In the genomic region with DNA sequence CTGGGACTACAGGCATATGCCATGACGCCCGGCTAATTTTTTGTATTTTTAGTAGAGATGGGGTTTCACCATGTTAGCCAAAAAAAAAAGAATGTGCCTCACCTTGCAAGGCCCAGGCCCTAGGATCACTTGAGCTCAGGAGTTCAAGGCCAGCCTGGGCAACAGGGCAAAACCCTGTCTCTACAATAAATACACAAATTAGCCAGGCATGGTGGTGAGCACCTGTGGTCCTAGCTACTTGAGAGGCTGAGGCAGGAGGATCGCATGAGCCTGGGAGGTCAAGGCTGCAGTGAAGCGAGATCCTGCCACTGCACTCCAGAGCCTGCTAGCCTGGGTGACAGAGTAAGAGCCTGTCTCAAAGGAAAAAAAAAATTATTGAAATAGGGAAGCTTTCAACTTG, we compare ENCODE assay signal across 30 cellular contexts. TPM values are rescaled to one million over a fixed set of nuclear protein-coding genes. Genes with fewer than 3 reads are reported as not detected.
"Had no signal": no experiment of that assay in that cellular context is flagged by ENCODE, and none has a peak within 500 bp of the region (broad histone marks: within the 10 kb centered on the region; RNA-seq: fewer than 3 reads in every experiment).

No MANE protein-coding gene starts in this region.

- H3K4me1 ChIP-seq: parathyroid adenoma, thyroid gland had no signal

- H3K9me3 Mint-ChIP-seq: activated CD4-positive, alpha-beta memory T cell treated with anti-CD3 and anti-CD28 coated beads, Interleukin-2, amount 10 ng/mL, durations not matched to agents 7 days and 5 days; activated CD4-positive, alpha-beta T cell treated with anti-CD3 and anti-CD28 coated beads, Interleukin-2, amount 10 ng/mL, durations not matched to agents 24 days and 14 days; activated naive CD4-positive, alpha-beta T cell treated with anti-CD3 and anti-CD28 coated beads for 36 hours; activated T-cell treated with anti-CD3 and anti-CD28 coated beads, Interleukin-2, amount 50 U/mL, for 4 hours; naive B cell; stimulated activated naive B cell treated with anti-CD40 and anti-IgM and Interleukin-4, amounts not matched to agents 10 μg/mL and 1 μg/mL and 100 μg/mL, for 72 hours; T-helper 2 cell treated with Interferon-gamma antibody and Interleukin-4, amounts not matched to agents 5 μg/mL and 100 μg/mL, for 36 hours had no signal

- H3K27me3 Mint-ChIP-seq: activated CD4-positive, alpha-beta memory T cell treated with anti-CD3 and anti-CD28 coated beads, Interleukin-2, amount 10 ng/mL, durations not matched to agents 7 days and 5 days; activated CD4-positive, alpha-beta T cell treated with anti-CD3 and anti-CD28 coated beads, Interleukin-2, amount 10 ng/mL, durations not matched to agents 24 days and 14 days; naive B cell; stimulated activated naive B cell treated with anti-CD40 and anti-IgM and Interleukin-4, amounts not matched to agents 10 μg/mL and 1 μg/mL and 100 μg/mL, for 72 hours had no signal

- H3K4me3 ChIP-seq: body of pancreas, lung, sigmoid colon, thyroid gland had no signal

- H3K27ac Mint-ChIP-seq: activated CD4-positive, alpha-beta memory T cell treated with anti-CD3 and anti-CD28 coated beads, Interleukin-2, amount 10 ng/mL, durations not matched to agents 7 days and 5 days; activated naive CD4-positive, alpha-beta T cell treated with anti-CD3 and anti-CD28 coated beads for 36 hours; stimulated activated naive B cell treated with anti-CD40 and anti-IgM and Interleukin-4, amounts not matched to agents 10 μg/mL and 1 μg/mL and 100 μg/mL, for 72 hours; T-helper 2 cell treated with Interferon-gamma antibody and Interleukin-4, amounts not matched to agents 5 μg/mL and 100 μg/mL, for 36 hours had no signal

- H2AFZ ChIP-seq: parathyroid adenoma had no signal

- H3K27me3 ChIP-seq: body of pancreas, sigmoid colon, thyroid gland had no signal

- H3K79me2 ChIP-seq: parathyroid adenoma had no signal

- H3K4me1 Mint-ChIP-seq: stimulated activated naive B cell treated with anti-CD40 and anti-IgM and Interleukin-4, amounts not matched to agents 10 μg/mL and 1 μg/mL and 100 μg/mL, for 72 hours had no signal

- FAIRE-seq: colon had no signal

- DNase-seq: activated CD4-positive, alpha-beta memory T cell treated with anti-CD3 and anti-CD28 coated beads, Interleukin-2, amount 10 ng/mL, durations not matched to agents 7 days and 5 days; activated CD4-positive, alpha-beta T cell treated with anti-CD3 and anti-CD28 coated beads, Interleukin-2, amount 10 ng/mL, durations not matched to agents 24 days and 14 days; activated naive CD4-positive, alpha-beta T cell treated with anti-CD3 and anti-CD28 coated beads for 36 hours; activated T-cell treated with anti-CD3 and anti-CD28 coated beads, Interleukin-2, amount 50 U/mL, for 4 hours; anterior cingulate cortex; body of pancreas; caudate nucleus; effector memory CD4-positive, alpha-beta T cell; foreskin melanocyte; naive B cell; nucleus accumbens; sigmoid colon; stimulated activated CD4-positive, alpha-beta T cell treated with anti-CD3 and anti-CD28 coated beads, Interleukin-2, amount 100 ng/mL, for 48 hours; stimulated activated CD8-positive, alpha-beta memory T cell treated with anti-CD3 and anti-CD28 coated beads, Interleukin-4, amount 100 ng/mL, for 48 hours; stimulated activated naive B cell treated with anti-CD40 and anti-IgM and Interleukin-4, amounts not matched to agents 10 μg/mL and 1 μg/mL and 100 μg/mL, for 72 hours; thyroid gland had no signal

- H3K9me3 ChIP-seq: body of pancreas, sigmoid colon, thyroid gland had no signal

- H3K9ac ChIP-seq: parathyroid adenoma had no signal

- ATAC-seq: activated CD4-positive, CD25-positive, alpha-beta regulatory T cell treated with anti-CD3 and anti-CD28 coated beads, Interleukin-2, amount 50 U/mL, for 24 hours; activated T-cell treated with anti-CD3 and anti-CD28 coated beads, Interleukin-2, amount 50 U/mL, for 4 hours; body of pancreas; esophagus mucosa; left lobe of liver; stimulated activated naive B cell treated with anti-CD40 and anti-IgM and Interleukin-4, amounts not matched to agents 10 μg/mL and 1 μg/mL and 100 μg/mL, for 72 hours had no signal

- H3K27ac ChIP-seq: body of pancreas, parathyroid adenoma, sigmoid colon, thyroid gland, VCaP had no signal

- H3K4me3 Mint-ChIP-seq: activated CD4-positive, alpha-beta memory T cell treated with anti-CD3 and anti-CD28 coated beads, Interleukin-2, amount 10 ng/mL, durations not matched to agents 7 days and 5 days; activated CD4-positive, alpha-beta T cell treated with anti-CD3 and anti-CD28 coated beads, Interleukin-2, amount 10 ng/mL, durations not matched to agents 24 days and 14 days; activated naive CD4-positive, alpha-beta T cell treated with anti-CD3 and anti-CD28 coated beads for 36 hours; activated T-cell treated with anti-CD3 and anti-CD28 coated beads, Interleukin-2, amount 50 U/mL, for 4 hours; stimulated activated naive B cell treated with anti-CD40 and anti-IgM and Interleukin-4, amounts not matched to agents 10 μg/mL and 1 μg/mL and 100 μg/mL, for 72 hours; T-helper 2 cell treated with Interferon-gamma antibody and Interleukin-4, amounts not matched to agents 5 μg/mL and 100 μg/mL, for 36 hours had no signal

RNA-seq across cellular contexts. Expression of gene LDHC, which starts 8.1 kb away (rescaled TPM):
- total RNA-seq: activated CD4-positive, alpha-beta memory T cell treated with anti-CD3 and anti-CD28 coated beads, Interleukin-2, amount 10 ng/mL, durations not matched to agents 7 days and 5 days; activated CD4-positive, alpha-beta T cell treated with anti-CD3 and anti-CD28 coated beads, Interleukin-2, amount 10 ng/mL, durations not matched to agents 24 days and 14 days; activated naive CD4-positive, alpha-beta T cell treated with anti-CD3 and anti-CD28 coated beads for 36 hours; body of pancreas; dermis microvascular lymphatic vessel endothelial cell; esophagus mucosa; left lobe of liver; lung; mesenteric fat pad; sigmoid colon; ureter had no signal
- polyA plus RNA-seq: neural cell had no signal

RNA-seq across cellular contexts. Expression of gene LDHAL6A, which starts 51.6 kb away (rescaled TPM):
- total RNA-seq: activated CD4-positive, alpha-beta memory T cell treated with anti-CD3 and anti-CD28 coated beads, Interleukin-2, amount 10 ng/mL, durations not matched to agents 7 days and 5 days; activated CD4-positive, alpha-beta T cell treated with anti-CD3 and anti-CD28 coated beads, Interleukin-2, amount 10 ng/mL, durations not matched to agents 24 days and 14 days; activated T-cell treated with anti-CD3 and anti-CD28 coated beads, Interleukin-2, amount 50 U/mL, for 4 hours; body of pancreas; dermis microvascular lymphatic vessel endothelial cell; esophagus mucosa; kidney epithelial cell; left lobe of liver; lung; mesenteric fat pad; mucosa of gallbladder; sigmoid colon; thyroid gland; ureter had no signal
- polyA plus RNA-seq: lung, neural cell had no signal
